Comparison of ENCODE assay signal across 20 cellular contexts in the genomic region with DNA sequence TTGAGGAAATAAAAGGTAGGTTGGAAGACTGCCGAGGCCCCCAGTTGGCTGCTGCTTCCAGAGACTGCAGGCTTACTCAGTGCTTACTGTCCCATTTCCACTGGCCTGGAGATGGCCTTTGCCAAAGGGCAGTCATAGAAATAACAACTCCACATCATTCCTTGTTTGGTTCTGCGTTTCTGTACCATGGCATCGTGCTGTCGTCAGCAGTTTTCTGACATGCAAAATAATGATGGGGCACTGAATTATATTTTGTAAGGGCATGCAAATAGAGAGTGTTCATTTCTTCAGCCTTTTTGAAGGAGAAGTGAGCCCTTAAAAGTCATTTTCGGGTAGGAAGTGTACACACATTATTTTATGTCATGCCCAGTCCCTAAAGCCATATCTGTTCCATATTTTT.
DNase-seq lines count a peak whose midpoint lies in the region; ATAC-seq, FAIRE-seq and TF ChIP-seq lines count a peak whose summit lies in the region.
"Had no signal": no experiment of that assay in that cellular context is flagged by ENCODE, and none has a peak within 500 bp of the region (broad histone marks: within the 10 kb centered on the region; RNA-seq: fewer than 3 reads in every experiment).

No MANE protein-coding gene starts in this region.

- no peaks in the 10 kb centered on the region for H3K9me3 ChIP-seq in A549
- peaks cover 26% of the 10 kb centered on the region for H3K9me3 ChIP-seq in IMR-90 (ENCODE audit: control insufficient read depth, insufficient read depth, low read length)
- H3K9me3 ChIP-seq in psoas muscle, result no peaks in the 10 kb centered on the region
- no peaks in the 10 kb centered on the region for H3K9me3 ChIP-seq in sigmoid colon
- H3K9me3 ChIP-seq: HAP-1 had no signal

- no peak overlapping the region for H3K4me2 ChIP-seq in A549
- no peak overlapping the region for H3K4me2 ChIP-seq in IMR-90 (ENCODE audit: low read depth, low read length)

- H3K27ac ChIP-seq in A549 (no peak overlapping the region), IMR-90 (ENCODE audit: insufficient read depth, low read length) (no peak overlapping the region), psoas muscle (peak overlapping the region; percentile 16), sigmoid colon (no peak overlapping the region)

- H4K8ac ChIP-seq in IMR-90 (ENCODE audit: low read depth in 2 of 2, low read length in 2 of 2), result no peak overlapping the region

- no peak for TF ChIP-seq RAD21 in A549 (conservative IDR thresholded peaks at IDR 0.05 in 1 of 2, IDR thresholded peaks at IDR 0.05 in 1 of 2)
- no peak for TF ChIP-seq RAD21 in IMR-90 (IDR thresholded peaks at IDR 0.05; ENCODE audit: low read length)

- intact Hi-C loops in IMR-90 (cut with micrococcal nuclease), result no loop called here
- intact Hi-C loops in psoas muscle (cut with DNase I), result loop anchor here in 1 of 2 donors (10.0 kb wide), 1 partner anchor 183 kb away; no protein-coding TSS in a partner anchor
- intact Hi-C loops in sigmoid colon (cut with DNase I), result no loop called here

- TF ChIP-seq CTCF in A549 (IDR thresholded peaks at IDR 0.05) (no peak), IMR-90 (conservative IDR thresholded peaks at IDR 0.05; ENCODE audit: low read depth, low read length) (no peak), psoas muscle (IDR thresholded peaks at IDR 0.05) (no peak), sigmoid colon (IDR thresholded peaks at IDR 0.05) (no peak)

- POLR2A ChIA-PET in A549 (lab: Yijun Ruan, JAX) (no interaction called here), IMR-90 (lab: Charles Lee; ENCODE audit: unreplicated experiment) (no interaction called here)

- H2AK5ac ChIP-seq in IMR-90 (ENCODE audit: low read depth, low read length), result no peak overlapping the region

- no peak overlapping the region for H2AK9ac ChIP-seq in IMR-90 (replicated peaks; ENCODE audit: low read depth, low read length, poor library complexity)

- TF ChIP-seq POLR2A in A549 (IDR thresholded peaks at IDR 0.05; ENCODE audit: low read length) (no peak), IMR-90 (IDR thresholded peaks at IDR 0.05; ENCODE audit: low read depth, low read length) (no peak), sigmoid colon (IDR thresholded peaks at IDR 0.05) (no peak)

- ATAC-seq in A549 (no peak), IMR-90 (ENCODE audit: low read depth) (no peak), psoas muscle (no peak)

- H3K56ac ChIP-seq in IMR-90 (ENCODE audit: extremely low read depth, insufficient read depth, low read length), result no peak overlapping the region

- H3K9me1 ChIP-seq in IMR-90 (ENCODE audit: insufficient read depth, low read length), result no peaks in the 10 kb centered on the region

- in situ Hi-C loops in IMR-90 (cut with MboI; ENCODE audit: low sequenced_read_pairs), result no loop called here

- no peaks in the 10 kb centered on the region for H3K27me3 ChIP-seq in IMR-90 (ENCODE audit: control insufficient read depth, insufficient read depth, low read length)
- peaks cover 0 to 2% (median 0%) of the 10 kb centered on the region in 3 donors for H3K27me3 ChIP-seq in psoas muscle (ENCODE audit: insufficient read depth in 3 of 3, low read length in 2 of 3)
- no peaks in the 10 kb centered on the region for H3K27me3 ChIP-seq in sigmoid colon

- H4K5ac ChIP-seq in IMR-90 (ENCODE audit: low read depth, low read length), result no peak overlapping the region

- dilution Hi-C loops in IMR-90 (cut with HindIII; ENCODE audit: low sequenced_read_pairs, unreplicated experiment), result no loop called here

- H3K18ac ChIP-seq in IMR-90 (ENCODE audit: low read depth, low read length), result no peak overlapping the region

- no peak overlapping the region for H3K14ac ChIP-seq in IMR-90 (replicated peaks; ENCODE audit: low read depth, low read length)

- H3K4me1 ChIP-seq in A549 (no peaks in the 10 kb centered on the region), IMR-90 (ENCODE audit: control insufficient read depth, insufficient read depth, low read length) (no peaks in the 10 kb centered on the region), psoas muscle (peaks cover 59% of the 10 kb centered on the region), sigmoid colon (no peaks in the 10 kb centered on the region)
- H3K4me1 ChIP-seq: HAP-1 had no signal

- CTCF ChIA-PET in A549 (lab: Yijun Ruan, JAX), result no interaction called here
- CTCF ChIA-PET in IMR-90 (lab: Yijun Ruan, JAX), result no interaction called here

- DNase-seq in A549 (ENCODE audit: low read depth in 1 of 2, low spot score in 1 of 2) (no peak), IMR-90 (no peak), cerebellar cortex (ENCODE audit: low spot score) (peak; percentile 43), psoas muscle (no peak), sigmoid colon (no peak)
- DNase-seq in activated naive CD4-positive, alpha-beta T cell treated with Interleukin-2 at 50 U/mL for 16 hours, result no peak
- no peak for DNase-seq in activated naive CD4-positive, alpha-beta T cell (lab: John Stamatoyannopoulos, UW)
- DNase-seq: 8988T; C1 segment of cervical spinal cord; Calu3; CD4-positive, alpha-beta memory T cell; COR-L47; DMS53; DMS79 treated with DMSO at 0.1 percent for 48 hours; GOT3; HFFc6 had no signal

- H2BK15ac ChIP-seq in IMR-90 (ENCODE audit: low read depth, low read length), result no peak overlapping the region

- H3K79me1 ChIP-seq in IMR-90 (ENCODE audit: low read depth in 1 of 2, low read length in 2 of 2), result no peaks in the 10 kb centered on the region

- FAIRE-seq in A549 (lab: Jason Lieb, UNC), result no peak
- FAIRE-seq: G401.6, GM12892, H54 had no signal

- no peak overlapping the region for H3K9ac ChIP-seq in IMR-90 (ENCODE audit: low read depth, low read length)

- TF ChIP-seq EP300 in A549 (IDR thresholded peaks at IDR 0.05) (no peak), sigmoid colon (IDR thresholded peaks at IDR 0.05) (no peak)

- no peak overlapping the region for H2BK120ac ChIP-seq in IMR-90 (ENCODE audit: low read depth, low read length)

- H4K91ac ChIP-seq in IMR-90 (ENCODE audit: insufficient read depth, low read depth, low read length), result no peak overlapping the region

- no peak overlapping the region for H3K4ac ChIP-seq in IMR-90 (ENCODE audit: low read depth, low read length)

- H3K36me3 ChIP-seq in IMR-90 (ENCODE audit: control insufficient read depth, insufficient read depth, low read length) (no peaks in the 10 kb centered on the region), psoas muscle (ENCODE audit: insufficient read depth in 1 of 2, low read depth in 1 of 2) (peaks cover 0 to 3% of the 10 kb centered on the region in 2 donors), sigmoid colon (no peaks in the 10 kb centered on the region)
- H3K36me3 ChIP-seq: HAP-1 had no signal

- no TSS peak for BruUV-seq in IMR-90 (replicated peaks; lab: Mats Ljungman, UMichigan)

- H4K20me1 ChIP-seq in IMR-90 (ENCODE audit: insufficient read depth, low read length), result no peaks in the 10 kb centered on the region

- 9% methylated on average over 5 of the region's 5 CpGs for WGBS in A549 (ENCODE audit: missing lambda C conversion rate)
- no CpG with 5 or more reads among the region's 5 CpGs for WGBS in IMR-90 (ENCODE audit: extremely low coverage in 2 of 2, insufficient read length in 1 of 2), 2 experiments
- 62 to 80% (median 70%) methylated on average over 5 of the region's 5 CpGs for WGBS in psoas muscle, 3 donors
- 76 to 82% methylated on average over 5 of the region's 5 CpGs for WGBS in sigmoid colon, 2 donors

- H2AFZ ChIP-seq in IMR-90 (replicated peaks; ENCODE audit: low read length, poor library complexity), result no peak overlapping the region

- H2BK5ac ChIP-seq in IMR-90 (ENCODE audit: low read depth, low read length, poor library complexity, severe bottlenecking), result no peak overlapping the region

- H3K4me3 ChIP-seq in A549 (no peak overlapping the region), IMR-90 (ENCODE audit: insufficient read depth, low read depth, low read length) (no peak overlapping the region), psoas muscle (no peak overlapping the region), sigmoid colon (no peak overlapping the region)
- H3K4me3 ChIP-seq: HAP-1 had no signal

- H2BK20ac ChIP-seq in IMR-90 (ENCODE audit: low read depth, low read length), result no peak overlapping the region

- H3K23ac ChIP-seq in IMR-90 (ENCODE audit: low read depth, low read length), result no peak overlapping the region

TF ChIP-seq in A549, 52 proteins besides CTCF, POLR2A, EP300 and RAD21:
- TF ChIP-seq MAFK (IDR thresholded peaks at IDR 0.05; ENCODE audit: partially characterized antibody) (peak; percentile 74), ESRRA (IDR thresholded peaks at IDR 0.05; ENCODE audit: borderline replicate concordance, low read length) (no peak)
TF ChIP-seq in A549: peak in this region for 1.

TF ChIP-seq in IMR-90, 13 proteins besides CTCF, POLR2A, EP300 and RAD21:
- peak; percentile 59 for TF ChIP-seq MAFK (IDR thresholded peaks at IDR 0.05; ENCODE audit: low read depth, low read length)
- TF ChIP-seq, protein P1, sequence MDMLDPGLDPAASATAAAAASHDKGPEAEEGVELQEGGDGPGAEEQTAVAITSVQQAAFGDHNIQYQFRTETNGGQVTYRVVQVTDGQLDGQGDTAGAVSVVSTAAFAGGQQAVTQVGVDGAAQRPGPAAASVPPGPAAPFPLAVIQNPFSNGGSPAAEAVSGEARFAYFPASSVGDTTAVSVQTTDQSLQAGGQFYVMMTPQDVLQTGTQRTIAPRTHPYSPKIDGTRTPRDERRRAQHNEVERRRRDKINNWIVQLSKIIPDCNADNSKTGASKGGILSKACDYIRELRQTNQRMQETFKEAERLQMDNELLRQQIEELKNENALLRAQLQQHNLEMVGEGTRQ (IDR thresholded peaks at IDR 0.05; ENCODE audit: low read depth, low read length), result no peak
